In genomic region chr15:25866874-25867273, GRCh38 we compare ENCODE assay signal across 2 cellular contexts.
TF ChIP-seq lines count a peak whose summit lies in the region.

No MANE protein-coding gene starts in this region.

TF ChIP-seq in HepG2, 621 proteins besides CTCF, POLR2A, EP300 and RAD21:
- peak; percentile 96 for TF ChIP-seq MAFF (IDR thresholded peaks at IDR 0.05; ENCODE audit: low read depth, low read length)
- TF ChIP-seq PAWR (CRISPR knock-in tag; IDR thresholded peaks at IDR 0.05; ENCODE audit: borderline replicate concordance): no peak
- no peak for TF ChIP-seq ATM (IDR thresholded peaks at IDR 0.05; ENCODE audit: borderline replicate concordance)
- TF ChIP-seq MAFK (conservative IDR thresholded peaks at IDR 0.05 in 1 of 2, IDR thresholded peaks at IDR 0.05 in 1 of 2; ENCODE audit: low read length in 2 of 2): peak; percentile 95 to 98

TF ChIP-seq in K562, 482 proteins besides CTCF, POLR2A, EP300 and RAD21:
- TF ChIP-seq ZEB2 (IDR thresholded peaks at IDR 0.05): no peak
- TF ChIP-seq SETDB1 (IDR thresholded peaks at IDR 0.05; ENCODE audit: low read length): no peak
- TF ChIP-seq ZNF316 (IDR thresholded peaks at IDR 0.05): peak; percentile 88
- peak; percentile 79 for TF ChIP-seq MAFG (tag; conservative IDR thresholded peaks at IDR 0.05)
- TF ChIP-seq MAFK (IDR thresholded peaks at IDR 0.05; ENCODE audit: low read length): peak; percentile 86
- TF ChIP-seq PURB (CRISPR knock-in tag; IDR thresholded peaks at IDR 0.05; ENCODE audit: low read depth): no peak
- TF ChIP-seq MAFF (IDR thresholded peaks at IDR 0.05; ENCODE audit: low read length): peak; percentile 77
- TF ChIP-seq THAP7 (CRISPR knock-in tag; IDR thresholded peaks at IDR 0.05): no peak
- no peak for TF ChIP-seq MBD1 (CRISPR knock-in tag; IDR thresholded peaks at IDR 0.05)
- TF ChIP-seq C11orf30 (IDR thresholded peaks at IDR 0.05; ENCODE audit: low read depth): peak; percentile 80
TF ChIP-seq in K562: peak in this region for 5.
